ENCODE assay signal across 8 cellular contexts in genomic region chr22:24156146-24156914, GRCh38. TPM values are rescaled to one million over a fixed set of nuclear protein-coding genes. Genes with fewer than 3 reads are reported as not detected.
A peak's percentile ranks its signal among the peaks of the same experiment; 100 is the strongest.
DNase-seq lines count a peak whose midpoint lies in the region; ATAC-seq and TF ChIP-seq lines count a peak whose summit lies in the region.

No MANE protein-coding gene starts in this region.

- WGBS in prostate gland, result under 1% methylated on average over 19 of the region's 77 CpGs

- DNase-seq in OCI-M1 (lab: John Stamatoyannopoulos, UW), result peak; percentile 80
- DNase-seq in activated gamma-delta T cell treated with Interleukin-2 at 50 U/mL for 16 hours, result peak; percentile 67
- peak; percentile 51 for DNase-seq in glomerular visceral epithelial cell (ENCODE audit: extremely low spot score)
- DNase-seq in prostate gland (ENCODE audit: low spot score), result no peak
- DNase-seq in vagina (ENCODE audit: extremely low spot score in 2 of 2), result no peak
- DNase-seq in GOT3 (lab: John Stamatoyannopoulos, UW), result no peak

- H3K36me3 ChIP-seq in prostate gland (no peaks in the 10 kb centered on the region), vagina (no peaks in the 10 kb centered on the region)

- H3K4me3 ChIP-seq in GM12875 (ENCODE audit: low read depth, low read length) (peak overlapping the region; percentile 82), prostate gland (peak overlapping the region; percentile 62 to 67), vagina (peak overlapping the region; percentile 60 to 84)

- peak; percentile 34 for ATAC-seq in HG02610 (IDR thresholded peaks at IDR 0.05; ENCODE audit: unreplicated experiment)

- no peak for TF ChIP-seq CTCF in GM12875 (IDR thresholded peaks at IDR 0.05; ENCODE audit: borderline replicate concordance, insufficient read depth, low read depth, low read length)
- TF ChIP-seq CTCF in prostate gland (IDR thresholded peaks at IDR 0.05), result no peak
- no peak for TF ChIP-seq CTCF in vagina (IDR thresholded peaks at IDR 0.05)

- no peaks in the 10 kb centered on the region for H3K27me3 ChIP-seq in prostate gland (replicated peaks; ENCODE audit: insufficient read depth)
- H3K27me3 ChIP-seq in vagina, result no peaks in the 10 kb centered on the region

- peaks cover 9% of the 10 kb centered on the region for H3K4me1 ChIP-seq in prostate gland (replicated peaks)
- peaks cover 44% of the 10 kb centered on the region for H3K4me1 ChIP-seq in vagina

- H3K27ac ChIP-seq in prostate gland (peak overlapping the region; percentile 63 to 70), vagina (peak overlapping the region; percentile 82)

- TF ChIP-seq POLR2A in prostate gland (IDR thresholded peaks at IDR 0.05) (no peak), vagina (IDR thresholded peaks at IDR 0.05) (no peak)

- no peaks in the 10 kb centered on the region for H3K9me3 ChIP-seq in prostate gland
- no peaks in the 10 kb centered on the region for H3K9me3 ChIP-seq in vagina

- intact Hi-C loops in prostate gland (cut with DNase I), result loop anchor here (5.0 to 10.0 kb wide), 3 partner anchors 49 to 442 kb away; partner anchors contain the start of gene GSTT4
- intact Hi-C loops in vagina (cut with DNase I), result no loop called here

RNA-seq across cellular contexts. Expression of gene SUSD2, which starts 25.0 kb away (rescaled TPM):
- total RNA-seq in prostate gland, result 1 to 10 TPM; 7.8 to 9.3 TPM
- total RNA-seq in vagina, result 9.1 TPM

Comparison
In these comparisons a context has a peak if more than half of its experiments do, and no peak if none do; other contexts are left out.
1. DNase-seq: peak in OCI-M1 (single experiment), activated gamma-delta T cell treated with Interleukin-2 at 50 U/mL for 16 hours (single experiment) and glomerular visceral epithelial cell (single experiment); none in prostate gland (single experiment), vagina (0 of 2) and GOT3 (single experiment).
2. Peak in every context shown above with its lines, with median percentiles within 50 percentile points of each other: H3K4me3 ChIP-seq.